ENCODE assay signal across 1 cellular context in genomic region chr3:122572940-122573412, GRCh38.
A peak's percentile ranks its signal among the peaks of the same experiment; 100 is the strongest.
TF ChIP-seq lines count a peak whose summit lies in the region.

No MANE protein-coding gene starts in this region.

TF ChIP-seq in HepG2, 621 proteins besides CTCF, POLR2A, EP300 and RAD21 (continued from another document and continues in another):
- TF ChIP-seq ZFP91 (CRISPR knock-in tag; IDR thresholded peaks at IDR 0.05; ENCODE audit: borderline replicate concordance) = no peak
- no peak for TF ChIP-seq ZNF737 (CRISPR knock-in tag; IDR thresholded peaks at IDR 0.05; ENCODE audit: borderline replicate concordance)
- peak; percentile 49; the same call in 1 of the 2 replicates for TF ChIP-seq NCOA2 (CRISPR knock-in tag; IDR thresholded peaks at IDR 0.05)
- no peak for TF ChIP-seq GZF1 (CRISPR knock-in tag; IDR thresholded peaks at IDR 0.05)
- TF ChIP-seq RERE (CRISPR knock-in tag; IDR thresholded peaks at IDR 0.05; ENCODE audit: low read depth) = peak; percentile 52; the same call in 1 of the 2 replicates
- TF ChIP-seq SAFB2 (CRISPR knock-in tag; IDR thresholded peaks at IDR 0.05; ENCODE audit: borderline replicate concordance, low read depth) = no peak; the same call in 1 of the 2 replicates
- no peak for TF ChIP-seq ZNF432 (CRISPR knock-in tag; IDR thresholded peaks at IDR 0.05; ENCODE audit: borderline replicate concordance)
- TF ChIP-seq UBTF (CRISPR knock-in tag; IDR thresholded peaks at IDR 0.05) = no peak
- no peak for TF ChIP-seq MAFK (conservative IDR thresholded peaks at IDR 0.05 in 1 of 2, IDR thresholded peaks at IDR 0.05 in 1 of 2; ENCODE audit: low read length in 2 of 2)
- no peak for TF ChIP-seq DNMT3B (CRISPR knock-in tag; conservative IDR thresholded peaks at IDR 0.05)
- TF ChIP-seq KAT7 (CRISPR knock-in tag; IDR thresholded peaks at IDR 0.05; ENCODE audit: borderline replicate concordance) = no peak
- no peak for TF ChIP-seq JDP2 (CRISPR knock-in tag; IDR thresholded peaks at IDR 0.05; ENCODE audit: borderline replicate concordance)
- no peak for TF ChIP-seq ZNF790 (CRISPR knock-in tag; IDR thresholded peaks at IDR 0.05; ENCODE audit: borderline replicate concordance)
- TF ChIP-seq ATRX (CRISPR knock-in tag; IDR thresholded peaks at IDR 0.05; ENCODE audit: borderline replicate concordance) = no peak
- TF ChIP-seq ZNF496 (CRISPR knock-in tag; IDR thresholded peaks at IDR 0.05; ENCODE audit: insufficient replicate concordance) = no peak
- TF ChIP-seq HNRNPUL1 (IDR thresholded peaks at IDR 0.05; ENCODE audit: low read depth, low read length) = no peak
- TF ChIP-seq SIX1 (CRISPR knock-in tag; IDR thresholded peaks at IDR 0.05; ENCODE audit: borderline replicate concordance) = peak; percentile 99
- 0 out of 2 replicates have a peak, but pooled peaks have one; percentile 7 for TF ChIP-seq STAG1 (CRISPR knock-in tag; IDR thresholded peaks at IDR 0.05)
- TF ChIP-seq EZH2 (conservative IDR thresholded peaks at IDR 0.05; ENCODE audit: low read depth, low read length) = no peak
- TF ChIP-seq CHD4 (IDR thresholded peaks at IDR 0.05; ENCODE audit: borderline replicate concordance, low read length) = no peak
- no peak; the same call in 1 of the 2 replicates for TF ChIP-seq HIC2 (CRISPR knock-in tag; IDR thresholded peaks at IDR 0.05; ENCODE audit: low read depth)
- TF ChIP-seq USF2 (IDR thresholded peaks at IDR 0.05; ENCODE audit: low read depth, low read length) = no peak
- no peak for TF ChIP-seq USF2 (CRISPR knock-in tag; IDR thresholded peaks at IDR 0.05; ENCODE audit: borderline replicate concordance)
- TF ChIP-seq FOXK1 (CRISPR knock-in tag; IDR thresholded peaks at IDR 0.05; ENCODE audit: borderline replicate concordance, low read depth) = peak; percentile 17; the same call in 1 of the 2 replicates
- TF ChIP-seq SP5 (CRISPR knock-in tag; IDR thresholded peaks at IDR 0.05; ENCODE audit: borderline replicate concordance, low read depth) = 0 out of 2 replicates have a peak, but pooled peaks have one; percentile 42
- no peak for TF ChIP-seq ZNF343 (CRISPR knock-in tag; IDR thresholded peaks at IDR 0.05)
- TF ChIP-seq ZBTB46 (CRISPR knock-in tag; IDR thresholded peaks at IDR 0.05; ENCODE audit: borderline replicate concordance) = no peak
- TF ChIP-seq ZNF558 (CRISPR knock-in tag; IDR thresholded peaks at IDR 0.05; ENCODE audit: borderline replicate concordance) = no peak
- TF ChIP-seq FOXC1 (CRISPR knock-in tag; IDR thresholded peaks at IDR 0.05; ENCODE audit: borderline replicate concordance) = no peak
- TF ChIP-seq KDM1A (CRISPR knock-in tag; IDR thresholded peaks at IDR 0.05) = no peak
- TF ChIP-seq ZNF260 (CRISPR knock-in tag; IDR thresholded peaks at IDR 0.05; ENCODE audit: borderline replicate concordance, low read depth) = no peak
- no peak for TF ChIP-seq LRRFIP1 (CRISPR knock-in tag; conservative IDR thresholded peaks at IDR 0.05)
- TF ChIP-seq NR2C2 (CRISPR knock-in tag; IDR thresholded peaks at IDR 0.05; ENCODE audit: borderline replicate concordance) = peak; percentile 68; the same call in 1 of the 2 replicates
- no peak for TF ChIP-seq ZNF333 (CRISPR knock-in tag; IDR thresholded peaks at IDR 0.05; ENCODE audit: borderline replicate concordance)
- peak; percentile 99 for TF ChIP-seq TBX2 (CRISPR knock-in tag; IDR thresholded peaks at IDR 0.05; ENCODE audit: borderline replicate concordance)
- no peak for TF ChIP-seq NCOR1 (IDR thresholded peaks at IDR 0.05; ENCODE audit: borderline replicate concordance, low read length)
- TF ChIP-seq ZBTB39 (CRISPR knock-in tag; IDR thresholded peaks at IDR 0.05) = no peak
- TF ChIP-seq SALL1 (CRISPR knock-in tag; IDR thresholded peaks at IDR 0.05) = peak; percentile 60
- TF ChIP-seq DRAP1 (CRISPR knock-in tag; IDR thresholded peaks at IDR 0.05) = no peak
- TF ChIP-seq ZNF382 (CRISPR knock-in tag; IDR thresholded peaks at IDR 0.05; ENCODE audit: borderline replicate concordance) = no peak
- no peak for TF ChIP-seq NCOA1 (CRISPR knock-in tag; IDR thresholded peaks at IDR 0.05)
